ENCODE assay signal across 1 cellular context in genomic region chr10:101818958-101819633, GRCh38.
TF ChIP-seq lines count a peak whose summit lies in the region.

No MANE protein-coding gene starts in this region.

TF ChIP-seq in HepG2, 621 proteins besides CTCF, POLR2A, EP300 and RAD21 (continued from another document):
- peak; percentile 45; the same call in 1 of the 2 replicates for TF ChIP-seq DZIP1 (CRISPR knock-in tag; IDR thresholded peaks at IDR 0.05)
- no peak for TF ChIP-seq GLI4 (CRISPR knock-in tag; IDR thresholded peaks at IDR 0.05; ENCODE audit: borderline replicate concordance)
- TF ChIP-seq MYC (CRISPR knock-in tag; IDR thresholded peaks at IDR 0.05; ENCODE audit: borderline replicate concordance) = peak; percentile 59; the same call in 1 of the 2 replicates
- TF ChIP-seq, protein P1, sequence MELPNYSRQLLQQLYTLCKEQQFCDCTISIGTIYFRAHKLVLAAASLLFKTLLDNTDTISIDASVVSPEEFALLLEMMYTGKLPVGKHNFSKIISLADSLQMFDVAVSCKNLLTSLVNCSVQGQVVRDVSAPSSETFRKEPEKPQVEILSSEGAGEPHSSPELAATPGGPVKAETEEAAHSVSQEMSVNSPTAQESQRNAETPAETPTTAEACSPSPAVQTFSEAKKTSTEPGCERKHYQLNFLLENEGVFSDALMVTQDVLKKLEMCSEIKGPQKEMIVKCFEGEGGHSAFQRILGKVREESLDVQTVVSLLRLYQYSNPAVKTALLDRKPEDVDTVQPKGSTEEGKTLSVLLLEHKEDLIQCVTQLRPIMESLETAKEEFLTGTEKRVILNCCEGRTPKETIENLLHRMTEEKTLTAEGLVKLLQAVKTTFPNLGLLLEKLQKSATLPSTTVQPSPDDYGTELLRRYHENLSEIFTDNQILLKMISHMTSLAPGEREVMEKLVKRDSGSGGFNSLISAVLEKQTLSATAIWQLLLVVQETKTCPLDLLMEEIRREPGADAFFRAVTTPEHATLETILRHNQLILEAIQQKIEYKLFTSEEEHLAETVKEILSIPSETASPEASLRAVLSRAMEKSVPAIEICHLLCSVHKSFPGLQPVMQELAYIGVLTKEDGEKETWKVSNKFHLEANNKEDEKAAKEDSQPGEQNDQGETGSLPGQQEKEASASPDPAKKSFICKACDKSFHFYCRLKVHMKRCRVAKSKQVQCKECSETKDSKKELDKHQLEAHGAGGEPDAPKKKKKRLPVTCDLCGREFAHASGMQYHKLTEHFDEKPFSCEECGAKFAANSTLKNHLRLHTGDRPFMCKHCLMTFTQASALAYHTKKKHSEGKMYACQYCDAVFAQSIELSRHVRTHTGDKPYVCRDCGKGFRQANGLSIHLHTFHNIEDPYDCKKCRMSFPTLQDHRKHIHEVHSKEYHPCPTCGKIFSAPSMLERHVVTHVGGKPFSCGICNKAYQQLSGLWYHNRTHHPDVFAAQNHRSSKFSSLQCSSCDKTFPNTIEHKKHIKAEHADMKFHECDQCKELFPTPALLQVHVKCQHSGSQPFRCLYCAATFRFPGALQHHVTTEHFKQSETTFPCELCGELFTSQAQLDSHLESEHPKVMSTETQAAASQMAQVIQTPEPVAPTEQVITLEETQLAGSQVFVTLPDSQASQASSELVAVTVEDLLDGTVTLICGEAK (IDR thresholded peaks at IDR 0.05) = no peak
- TF ChIP-seq, protein P1 (CRISPR knock-in tag; IDR thresholded peaks at IDR 0.05) = 0 out of 2 replicates have a peak, but pooled peaks have one; percentile 21
- peak; percentile 64 for TF ChIP-seq U2AF1 (optimal IDR thresholded peaks at IDR 0.05; ENCODE audit: low read depth, low read length)
- no peak for TF ChIP-seq ZNF354B (CRISPR knock-in tag; IDR thresholded peaks at IDR 0.05)
- 0 out of 2 replicates have a peak, but pooled peaks have one; percentile 23 for TF ChIP-seq NFKB2 (CRISPR knock-in tag; IDR thresholded peaks at IDR 0.05; ENCODE audit: borderline replicate concordance)
- TF ChIP-seq ZNF337 (CRISPR knock-in tag; IDR thresholded peaks at IDR 0.05; ENCODE audit: borderline replicate concordance, low read depth) = 0 out of 2 replicates have a peak, but pooled peaks have one; percentile 26
- TF ChIP-seq ZNF383 (CRISPR knock-in tag; IDR thresholded peaks at IDR 0.05; ENCODE audit: borderline replicate concordance) = 0 out of 2 replicates have a peak, but pooled peaks have one; percentile 29
- TF ChIP-seq, protein P2, sequence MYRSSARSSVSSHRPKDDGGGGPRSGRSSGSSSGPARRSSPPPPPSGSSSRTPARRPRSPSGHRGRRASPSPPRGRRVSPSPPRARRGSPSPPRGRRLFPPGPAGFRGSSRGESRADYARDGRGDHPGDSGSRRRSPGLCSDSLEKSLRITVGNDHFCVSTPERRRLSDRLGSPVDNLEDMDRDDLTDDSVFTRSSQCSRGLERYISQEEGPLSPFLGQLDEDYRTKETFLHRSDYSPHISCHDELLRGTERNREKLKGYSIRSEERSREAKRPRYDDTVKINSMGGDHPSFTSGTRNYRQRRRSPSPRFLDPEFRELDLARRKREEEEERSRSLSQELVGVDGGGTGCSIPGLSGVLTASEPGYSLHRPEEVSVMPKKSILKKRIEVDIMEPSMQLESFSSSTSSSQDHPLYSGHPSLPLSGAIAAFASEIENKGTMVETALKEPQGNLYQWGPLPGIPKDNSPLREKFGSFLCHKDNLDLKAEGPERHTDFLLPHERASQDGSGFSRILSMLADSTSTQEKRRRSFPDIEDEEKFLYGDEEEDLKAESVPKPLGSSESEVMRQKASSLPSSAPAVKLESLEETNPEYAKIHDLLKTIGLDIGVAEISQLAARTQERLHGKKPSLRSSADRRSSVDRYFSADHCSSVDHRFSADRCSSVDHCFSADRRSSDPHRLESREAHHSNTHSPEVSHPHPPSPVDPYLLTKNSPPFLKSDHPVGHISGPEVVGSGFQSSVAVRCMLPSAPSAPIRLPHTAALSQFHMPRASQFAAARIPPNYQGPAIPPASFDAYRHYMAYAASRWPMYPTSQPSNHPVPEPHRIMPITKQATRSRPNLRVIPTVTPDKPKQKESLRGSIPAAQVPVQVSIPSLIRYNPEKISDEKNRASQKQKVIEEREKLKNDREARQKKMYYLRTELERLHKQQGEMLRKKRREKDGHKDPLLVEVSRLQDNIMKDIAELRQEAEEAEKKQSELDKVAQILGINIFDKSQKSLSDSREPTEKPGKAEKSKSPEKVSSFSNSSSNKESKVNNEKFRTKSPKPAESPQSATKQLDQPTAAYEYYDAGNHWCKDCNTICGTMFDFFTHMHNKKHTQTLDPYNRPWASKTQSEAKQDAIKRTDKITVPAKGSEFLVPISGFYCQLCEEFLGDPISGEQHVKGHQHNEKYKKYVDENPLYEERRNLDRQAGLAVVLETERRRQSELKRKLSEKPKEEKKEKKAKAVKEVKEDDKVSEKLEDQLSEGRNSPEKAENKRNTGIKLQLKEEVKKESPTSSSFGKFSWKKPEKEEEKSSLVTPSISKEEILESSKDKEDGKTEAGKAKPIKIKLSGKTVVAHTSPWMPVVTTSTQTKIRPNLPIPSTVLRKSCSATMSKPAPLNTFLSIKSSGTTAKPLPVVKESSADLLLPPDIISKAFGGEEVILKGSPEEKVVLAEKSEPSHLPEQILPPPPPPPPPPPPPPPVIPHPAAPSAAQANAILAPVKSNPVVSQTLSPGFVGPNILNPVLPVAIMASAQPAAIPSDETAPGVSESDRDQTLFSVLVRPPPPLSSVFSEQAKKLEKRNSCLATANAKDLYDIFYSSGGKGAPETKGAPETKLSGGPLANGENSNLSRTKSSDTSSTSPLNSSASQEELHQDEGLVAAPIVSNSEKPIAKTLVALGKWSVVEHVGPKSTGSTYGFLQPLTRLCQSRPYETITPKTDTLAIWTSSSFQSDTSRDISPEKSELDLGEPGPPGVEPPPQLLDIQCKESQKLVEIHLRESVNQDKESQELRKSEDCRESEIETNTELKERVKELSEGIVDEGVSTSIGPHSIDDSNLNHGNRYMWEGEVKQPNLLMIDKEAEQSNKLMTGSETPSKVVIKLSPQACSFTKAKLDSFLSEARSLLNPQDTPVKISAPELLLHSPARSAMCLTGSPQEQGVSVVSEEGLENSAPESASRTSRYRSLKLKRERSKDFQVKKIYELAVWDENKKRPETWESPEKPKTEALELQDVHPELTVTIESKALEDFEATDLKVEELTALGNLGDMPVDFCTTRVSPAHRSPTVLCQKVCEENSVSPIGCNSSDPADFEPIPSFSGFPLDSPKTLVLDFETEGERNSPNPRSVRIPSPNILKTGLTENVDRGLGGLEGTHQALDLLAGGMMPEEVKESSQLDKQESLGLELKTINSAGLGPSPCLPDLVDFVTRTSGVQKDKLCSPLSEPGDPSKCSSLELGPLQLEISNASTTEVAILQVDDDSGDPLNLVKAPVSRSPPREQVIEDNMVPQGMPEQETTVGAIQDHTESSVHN (CRISPR knock-in tag; IDR thresholded peaks at IDR 0.05) = no peak
- TF ChIP-seq TBP (CRISPR knock-in tag; IDR thresholded peaks at IDR 0.05) = no peak
- TF ChIP-seq ZNF652 (CRISPR knock-in tag; IDR thresholded peaks at IDR 0.05; ENCODE audit: borderline replicate concordance, low read depth) = no peak
- TF ChIP-seq ZNF772 (CRISPR knock-in tag; IDR thresholded peaks at IDR 0.05) = 0 out of 2 replicates have a peak, but pooled peaks have one; percentile 12
- TF ChIP-seq RBM39 (IDR thresholded peaks at IDR 0.05; ENCODE audit: low read depth, low read length, poor library complexity, severe bottlenecking) = no peak
- TF ChIP-seq ZNF747 (CRISPR knock-in tag; IDR thresholded peaks at IDR 0.05; ENCODE audit: borderline replicate concordance) = 0 out of 2 replicates have a peak, but pooled peaks have one; percentile 20
- peak; percentile 20; the same call in 1 of the 2 replicates for TF ChIP-seq TBX2 (CRISPR knock-in tag; IDR thresholded peaks at IDR 0.05; ENCODE audit: borderline replicate concordance)
- 0 out of 2 replicates have a peak, but pooled peaks have one; percentile 11 for TF ChIP-seq STAT6 (CRISPR knock-in tag; IDR thresholded peaks at IDR 0.05; ENCODE audit: borderline replicate concordance)
- no peak for TF ChIP-seq ZNF619 (CRISPR knock-in tag; IDR thresholded peaks at IDR 0.05)
- no peak for TF ChIP-seq MAFK (conservative IDR thresholded peaks at IDR 0.05 in 1 of 2, IDR thresholded peaks at IDR 0.05 in 1 of 2; ENCODE audit: low read length in 2 of 2)
- TF ChIP-seq GATAD1 (CRISPR knock-in tag; IDR thresholded peaks at IDR 0.05) = no peak
- no peak for TF ChIP-seq ZNF484 (CRISPR knock-in tag; IDR thresholded peaks at IDR 0.05; ENCODE audit: borderline replicate concordance, low read depth)
- TF ChIP-seq KDM4B (CRISPR knock-in tag; IDR thresholded peaks at IDR 0.05) = no peak
- TF ChIP-seq PRDM10 (CRISPR knock-in tag; IDR thresholded peaks at IDR 0.05; ENCODE audit: low read depth) = no peak
- peak; percentile 41; the same call in 1 of the 2 replicates for TF ChIP-seq ZNF317 (CRISPR knock-in tag; IDR thresholded peaks at IDR 0.05)
